In genomic region chr22:19131685-19132015, GRCh38 we compare ENCODE assay signal across 24 cellular contexts. TPM values are rescaled to one million over a fixed set of nuclear protein-coding genes. Genes with fewer than 3 reads are reported as not detected.
"Had no signal": no experiment of that assay in that cellular context is flagged by ENCODE, and none has a peak within 500 bp of the region (broad histone marks: within the 10 kb centered on the region; RNA-seq: fewer than 3 reads in every experiment).

No MANE protein-coding gene starts in this region.

- H3K4me2 ChIP-seq: KMS-11 had no signal

- H3K4me3 ChIP-seq: SJCRH30 had no signal

- DNase-seq: IMR-90, Kasumi-1, MM.1S, NCI-H1092 treated with DMSO at 0.1 percent for 48 hours, NCI-H1436, NCI-H187, NCI-H2029, NCI-H2081 treated with DMSO at 0.1 percent for 48 hours, NCI-H2171, NCI-H226, NCI-H446, NCI-H510A, NCI-H524 treated with DMSO at 0.1 percent for 48 hours, NCI-H69, NCI-H774, RPMI8226, SHP77 treated with DMSO at 0.1 percent for 48 hours, SJCRH30 had no signal

- FAIRE-seq: HepG2, RCC 7860 had no signal

- H3K4me1 ChIP-seq: SJCRH30 had no signal

- H3K27ac ChIP-seq: KMS-11, SJCRH30 had no signal

- H3K9ac ChIP-seq: KMS-11 had no signal

- H3K27me3 ChIP-seq: SJCRH30 had no signal

- ATAC-seq: HepG2, SK-N-SH treated with all-trans-retinoic acid at 6 μM for 48 hours had no signal

- H3K9me3 ChIP-seq: SJCRH30 had no signal

RNA-seq across cellular contexts. Expression of gene TSSK2, which starts 0.5 kb away (rescaled TPM):
- total RNA-seq: HepG2, HT1080, IMR-90, M059J, SJCRH30 had no signal
- polyA plus RNA-seq: HepG2, IMR-90 had no signal

RNA-seq across cellular contexts. Expression of gene GSC2, which starts 18.4 kb away (rescaled TPM):
- total RNA-seq: HepG2, HT1080, IMR-90, M059J, SJCRH30 had no signal
- polyA plus RNA-seq: HepG2, IMR-90 had no signal
